8 cellular contexts compared by ENCODE assay signal in the genomic region with DNA sequence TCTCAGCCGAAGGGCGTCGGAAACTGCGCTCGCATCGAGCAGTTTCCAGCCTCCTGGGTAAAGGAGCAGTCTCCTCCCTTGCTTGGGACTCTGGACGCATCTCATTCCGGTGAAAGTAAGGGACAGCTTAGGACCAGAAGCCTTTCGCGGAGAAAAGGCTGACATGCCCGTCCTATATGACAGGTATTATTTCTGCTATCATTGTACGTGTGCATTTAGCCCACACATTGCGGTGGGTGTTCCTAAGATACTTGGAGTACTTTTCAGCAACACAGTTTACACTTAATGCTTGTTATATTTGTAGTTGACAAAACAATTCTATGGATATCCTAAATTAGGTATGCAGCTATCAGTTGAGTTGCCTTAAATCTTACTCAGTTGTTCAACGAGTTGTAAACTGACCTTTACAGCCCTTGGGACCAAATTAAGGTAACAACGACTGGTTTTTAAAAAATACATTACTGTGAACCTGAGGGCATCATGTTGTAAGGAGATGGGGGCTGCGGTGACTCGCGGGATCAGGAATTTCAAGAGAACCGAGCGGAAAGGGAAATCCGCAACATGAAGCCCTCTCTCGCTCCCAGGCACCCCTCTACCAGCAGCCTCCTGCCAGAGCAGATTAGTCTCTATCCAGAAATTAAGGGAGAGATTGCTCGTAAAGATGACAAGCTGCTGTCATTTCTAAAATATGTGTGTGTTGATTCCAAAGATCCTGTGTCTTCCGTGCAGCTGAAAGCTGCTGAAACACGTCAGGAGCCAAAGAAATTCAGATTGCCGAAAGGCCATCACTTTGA. TPM values are rescaled to one million over a fixed set of nuclear protein-coding genes. Genes with fewer than 3 reads are reported as not detected.
DNase-seq lines count a peak whose midpoint lies in the region; ATAC-seq, FAIRE-seq and TF ChIP-seq lines count a peak whose summit lies in the region.

No MANE protein-coding gene starts in this region.

- H3K4me3 ChIP-seq in K562 = peak overlapping the region; percentile 89
- peak overlapping the region; percentile 95 to 100 for H3K4me3 ChIP-seq in left lung
- H3K4me3 ChIP-seq in suprapubic skin = peak overlapping the region; percentile 99

- POLR2A ChIA-PET in K562 (lab: Yijun Ruan, JAX) = interaction anchor here (0.5 to 2.7 kb wide), 11 partner anchors 9 to 1118 kb away, joined by 3 to 32 read pairs (median 3); partner anchors contain the start of gene GALK2

- H3K36me3 ChIP-seq in K562 (ENCODE audit: control insufficient read depth, insufficient read depth, low read length) = peaks cover 10% of the 10 kb centered on the region; the same call in 2 of the 3 replicates
- no peaks in the 10 kb centered on the region for H3K36me3 ChIP-seq in left lung
- H3K36me3 ChIP-seq in suprapubic skin = no peaks in the 10 kb centered on the region

- TF ChIP-seq EP300 in K562 (IDR thresholded peaks at IDR 0.05; ENCODE audit: low read length) (no peak), suprapubic skin (IDR thresholded peaks at IDR 0.05) (no peak)

- peaks cover 10% of the 10 kb centered on the region; the same call in 1 of the 2 replicates for H4K20me1 ChIP-seq in K562 (replicated peaks; ENCODE audit: control insufficient read depth, insufficient read depth, low read length)

- no peak for FAIRE-seq in K562 (lab: Jason Lieb, UNC)
- no peak for FAIRE-seq in urothelium cell line (lab: Jason Lieb, UNC)

- DNase-seq in activated naive CD4-positive, alpha-beta T cell treated with anti-CD3 and anti-CD28 coated beads, Interleukin-2, amount 10 ng/mL, durations not matched to agents 7 days and 5 days = no peak
- DNase-seq in activated naive CD4-positive, alpha-beta T cell treated with anti-CD3 and anti-CD28 coated beads, Interleukin-2, amount 50 U/mL, for 16 hours = no peak
- DNase-seq in Kasumi-1 (lab: John Stamatoyannopoulos, UW) (peak; percentile 41 to 45), K562 (ENCODE audit: extremely low read depth in 1 of 4, low spot score in 3 of 4) (peak in 2 of 4 experiments; percentile 19 to 35), left lung (no peak), suprapubic skin (ENCODE audit: low spot score in 2 of 2) (no peak), urothelium cell line (ENCODE audit: low spot score) (no peak)

- H3K9me3 ChIP-seq in K562 (replicated peaks; ENCODE audit: control insufficient read depth, insufficient read depth, low read depth, low read length) (no peaks in the 10 kb centered on the region), left lung (no peaks in the 10 kb centered on the region), suprapubic skin (no peaks in the 10 kb centered on the region)

- H3K4me3 Mint-ChIP-seq in activated naive CD4-positive, alpha-beta T cell treated with anti-CD3 and anti-CD28 coated beads, Interleukin-2, amount 10 ng/mL, durations not matched to agents 7 days and 5 days = peak overlapping the region; percentile 100

- TSS peak; percentile 64 for BruUV-seq in K562 (replicated peaks; lab: Mats Ljungman, UMichigan)

- H2AFZ ChIP-seq in K562 (ENCODE audit: low read depth, low read length) = peak overlapping the region; percentile 96

- peak overlapping the region; percentile 99 for H3K27ac Mint-ChIP-seq in activated naive CD4-positive, alpha-beta T cell treated with anti-CD3 and anti-CD28 coated beads, Interleukin-2, amount 10 ng/mL, durations not matched to agents 7 days and 5 days

- peak overlapping the region; percentile 89 to 97 for H3K9ac ChIP-seq in K562 (ENCODE audit: insufficient read depth in 1 of 2, low read depth in 2 of 2, low read length in 2 of 2)

- no peaks in the 10 kb centered on the region for H3K9me3 Mint-ChIP-seq in activated naive CD4-positive, alpha-beta T cell treated with anti-CD3 and anti-CD28 coated beads, Interleukin-2, amount 10 ng/mL, durations not matched to agents 7 days and 5 days

- CTCF ChIA-PET in activated naive CD4-positive, alpha-beta T cell treated with anti-CD3 and anti-CD28 coated beads, Interleukin-2, amount 10 ng/mL, durations not matched to agents 7 days and 5 days (lab: Charles Lee) = interaction anchor here (0.5 to 1.1 kb wide), 3 partner anchors 10 to 874 kb away, joined by 3 to 5 read pairs (median 4); partner anchors contain the start of gene GALK2
- CTCF ChIA-PET in K562 (lab: Yijun Ruan, JAX; ENCODE audit: low intra/inter-chr PET ratio) = no interaction called here

- H3K27me3 Mint-ChIP-seq in activated naive CD4-positive, alpha-beta T cell treated with anti-CD3 and anti-CD28 coated beads, Interleukin-2, amount 10 ng/mL, durations not matched to agents 7 days and 5 days = no peaks in the 10 kb centered on the region

- H3K27ac ChIP-seq in K562 (ENCODE audit: extremely low read depth, low read depth, low read length) = peak overlapping the region; percentile 63
- H3K27ac ChIP-seq in left lung = peak overlapping the region; percentile 76 to 95
- H3K27ac ChIP-seq in suprapubic skin = peak overlapping the region; percentile 89

- H3K9me1 ChIP-seq in K562 (ENCODE audit: control insufficient read depth, insufficient read depth, low read length) = no peaks in the 10 kb centered on the region

- H3K79me2 ChIP-seq in K562 (ENCODE audit: control insufficient read depth, insufficient read depth, low read length) = peaks cover 66% of the 10 kb centered on the region

- peak overlapping the region; percentile 99 for H3K4me2 ChIP-seq in K562 (ENCODE audit: insufficient read depth, low read length)

- H3K4me1 Mint-ChIP-seq in activated naive CD4-positive, alpha-beta T cell treated with anti-CD3 and anti-CD28 coated beads, Interleukin-2, amount 10 ng/mL, durations not matched to agents 7 days and 5 days = peaks cover 48% of the 10 kb centered on the region

- intact Hi-C loops in K562 (cut with micrococcal nuclease) = loop anchor here (1.0 kb wide), 2 partner anchors 14 to 35 kb away; partner anchors contain the start of gene GALK2
- intact Hi-C loops in left lung (cut with DNase I) = no loop called here

- ATAC-seq in K562 (no peak), left lung (peak; percentile 23), HG02588 (IDR thresholded peaks at IDR 0.05; ENCODE audit: unreplicated experiment) (no peak)

- H3K27me3 ChIP-seq in K562 (ENCODE audit: control insufficient read depth in 2 of 2, insufficient read depth in 2 of 2, low read length in 2 of 2) (no peaks in the 10 kb centered on the region), left lung (no peaks in the 10 kb centered on the region), suprapubic skin (no peaks in the 10 kb centered on the region)

- no peak for TF ChIP-seq RAD21 in K562 (CRISPR knock-in tag; conservative IDR thresholded peaks at IDR 0.05 in 1 of 2, IDR thresholded peaks at IDR 0.05 in 1 of 2)

- H3K36me3 Mint-ChIP-seq in activated naive CD4-positive, alpha-beta T cell treated with anti-CD3 and anti-CD28 coated beads, Interleukin-2, amount 10 ng/mL, durations not matched to agents 7 days and 5 days = peaks cover 4% of the 10 kb centered on the region

- TF ChIP-seq POLR2A in K562 (conservative IDR thresholded peaks at IDR 0.05) (0 out of 2 replicates have a peak, but pooled peaks have one; percentile 50), suprapubic skin (IDR thresholded peaks at IDR 0.05) (no peak)

- in situ Hi-C loops in K562 (cut with MboI) = no loop called here

- TF ChIP-seq CTCF in K562 (IDR thresholded peaks at IDR 0.05 in 2 of 3, conservative IDR thresholded peaks at IDR 0.05 in 1 of 3; ENCODE audit: insufficient read depth in 2 of 3, low read depth in 1 of 3, low read length in 3 of 3) (no peak), left lung (IDR thresholded peaks at IDR 0.05) (no peak), suprapubic skin (IDR thresholded peaks at IDR 0.05) (no peak)

- peaks cover 0 to 5% of the 10 kb centered on the region in 2 experiments; a peak in 2 of 5 replicates for H3K4me1 ChIP-seq in K562 (replicated peaks in 1 of 2; ENCODE audit: control insufficient read depth in 2 of 2, insufficient read depth in 2 of 2, low read length in 2 of 2)
- H3K4me1 ChIP-seq in left lung = peaks cover 26 to 48% of the 10 kb centered on the region in 2 donors
- H3K4me1 ChIP-seq in suprapubic skin = peaks cover 36% of the 10 kb centered on the region

- under 1% methylated on average over 26 of the region's 26 CpGs for WGBS in K562 (ENCODE audit: insufficient coverage, low coverage, missing lambda C conversion rate)
- under 1% methylated on average over 17 of the region's 26 CpGs for WGBS in suprapubic skin

RNA-seq across cellular contexts. Expression of gene COPS2, which starts 0.6 kb away (rescaled TPM):
- 19.3 and 97.2 TPM in 2 replicates for total RNA-seq in K562 (2011; cell fraction: chromatin; rRNA removed; ENCODE audit: low replicate concordance)
- 7.0 and 15.3 TPM in 2 replicates for total RNA-seq in K562 (2011; cell fraction: nucleolus; rRNA removed)
- total RNA-seq in K562 (2011; cell fraction: nucleoplasm; rRNA removed) = 27.7 and 45.0 TPM in 2 replicates
- total RNA-seq in K562 (2014; rRNA removed) = 38.5 and 66.4 TPM in 2 replicates
- total RNA-seq in K562 (2014; rRNA removed; fragmentation: Illumina TruSeq; extraction: Trizol) = 154 and 187 TPM in 2 replicates
- 122 and 138 TPM in 2 replicates for total RNA-seq in K562 (2015; rRNA removed; fragmentation: Illumina TruSeq; extraction: Trizol)
- total RNA-seq in K562 (2021) = 106 and 107 TPM in 2 replicates
- 81.9 and 119 TPM in 2 replicates for polyA plus RNA-seq in K562 (2011; rRNA removed)
- 12.3 and 30.4 TPM in 2 replicates for polyA plus RNA-seq in K562 (2011; cell fraction: cytosol; rRNA removed)
- polyA plus RNA-seq in K562 (2011; cell fraction: nucleus; rRNA removed) = 10.5 and 23.8 TPM in 2 replicates
- polyA plus RNA-seq in K562 (2012) = 81.8 and 93.6 TPM in 2 replicates
- polyA plus RNA-seq in K562 (2014; fragmentation: Illumina TruSeq; extraction: Trizol) = 120 and 151 TPM in 2 replicates
- polyA plus RNA-seq in K562 (2014; fragmentation: Nextera tagmentation; extraction: Ambion mirVana) = 100 to 1,000 TPM; 105 to 117 TPM
- 111 and 113 TPM in 2 replicates for polyA plus RNA-seq in K562 (2014; rRNA removed)
- polyA minus RNA-seq in K562 (2011; rRNA and poly(A)+ RNA removed) = 156 and 194 TPM in 2 replicates
- 42.1 and 42.9 TPM in 2 replicates for polyA minus RNA-seq in K562 (2011; cell fraction: cytosol; rRNA and poly(A)+ RNA removed)
- 27.2 and 80.3 TPM in 2 replicates for polyA minus RNA-seq in K562 (2011; cell fraction: nucleus; rRNA and poly(A)+ RNA removed)
- total RNA-seq in left lung = 10 to 100 TPM; 59.9 to 62.6 TPM
- 10 to 100 TPM; 39.6 to 55.1 (median 47.7) TPM for total RNA-seq in suprapubic skin

RNA-seq across cellular contexts. Expression of gene GALK2, which starts 14.0 kb away (rescaled TPM):
- 83.9 and 85.0 TPM in 2 replicates for total RNA-seq in K562 (2011; cell fraction: chromatin; rRNA removed; ENCODE audit: low replicate concordance)
- total RNA-seq in K562 (2011; cell fraction: nucleolus; rRNA removed) = 51.6 and 54.2 TPM in 2 replicates
- total RNA-seq in K562 (2011; cell fraction: nucleoplasm; rRNA removed) = 57.6 and 57.7 TPM in 2 replicates
- total RNA-seq in K562 (2014; rRNA removed) = 42.4 and 54.4 TPM in 2 replicates
- 55.7 and 56.9 TPM in 2 replicates for total RNA-seq in K562 (2014; rRNA removed; fragmentation: Illumina TruSeq; extraction: Trizol)
- 48.1 and 50.7 TPM in 2 replicates for total RNA-seq in K562 (2015; rRNA removed; fragmentation: Illumina TruSeq; extraction: Trizol)
- 41.8 and 42.2 TPM in 2 replicates for total RNA-seq in K562 (2021)
- polyA plus RNA-seq in K562 (2011; rRNA removed) = 39.0 and 55.4 TPM in 2 replicates
- polyA plus RNA-seq in K562 (2011; cell fraction: cytosol; rRNA removed) = 26.2 and 28.2 TPM in 2 replicates
- 39.0 and 46.1 TPM in 2 replicates for polyA plus RNA-seq in K562 (2011; cell fraction: nucleus; rRNA removed)
- 37.0 and 37.3 TPM in 2 replicates for polyA plus RNA-seq in K562 (2012)
- 31.1 and 36.2 TPM in 2 replicates for polyA plus RNA-seq in K562 (2014; fragmentation: Illumina TruSeq; extraction: Trizol)
- 10 to 100 TPM; 81.6 to 82.0 TPM for polyA plus RNA-seq in K562 (2014; fragmentation: Nextera tagmentation; extraction: Ambion mirVana)
- polyA plus RNA-seq in K562 (2014; rRNA removed) = 32.8 and 37.8 TPM in 2 replicates
- polyA minus RNA-seq in K562 (2011; rRNA and poly(A)+ RNA removed) = 84.8 and 95.2 TPM in 2 replicates
- 30.9 and 48.5 TPM in 2 replicates for polyA minus RNA-seq in K562 (2011; cell fraction: cytosol; rRNA and poly(A)+ RNA removed)
- polyA minus RNA-seq in K562 (2011; cell fraction: nucleus; rRNA and poly(A)+ RNA removed) = 47.1 and 83.0 TPM in 2 replicates
- total RNA-seq in left lung = 10 to 100 TPM; 36.3 to 43.1 TPM
- total RNA-seq in suprapubic skin = 10 to 100 TPM; 23.3 to 35.2 (median 33.8) TPM

Comparison
In these comparisons a context has a peak if more than half of its experiments do, and no peak if none do; other contexts are left out.
1. DNase-seq: peak in Kasumi-1 (2 of 2); none in activated naive CD4-positive, alpha-beta T cell treated with anti-CD3 and anti-CD28 coated beads, Interleukin-2, amount 10 ng/mL, durations not matched to agents 7 days and 5 days (single experiment), activated naive CD4-positive, alpha-beta T cell treated with anti-CD3 and anti-CD28 coated beads, Interleukin-2, amount 50 U/mL, for 16 hours (single experiment), left lung (0 of 2), suprapubic skin (0 of 2) and urothelium cell line (single experiment).
2. Peak in every context shown above with its lines, with median percentiles within 50 percentile points of each other: H3K27ac ChIP-seq and H3K4me3 ChIP-seq.